In genomic region chr11:65662247-65662801, GRCh38 we compare ENCODE assay signal across 8 cellular contexts. TPM values are rescaled to one million over a fixed set of nuclear protein-coding genes. Genes with fewer than 3 reads are reported as not detected.
DNase-seq lines count a peak whose midpoint lies in the region; ATAC-seq lines count a peak whose summit lies in the region.

No MANE protein-coding gene starts in this region.

- H3K4me1 ChIP-seq in HUES48 (ENCODE audit: control insufficient read depth, insufficient read depth, low read length), result 0 out of 2 replicates have a peak, but pooled peaks cover 3% of the 10 kb centered on the region
- H3K4me1 ChIP-seq in muscle layer of duodenum (ENCODE audit: control insufficient read depth in 1 of 2, insufficient read depth in 2 of 2, low read length in 2 of 2), result peaks cover 9 to 15% of the 10 kb centered on the region in 2 donors

- H3K9me3 ChIP-seq in HUES48 (ENCODE audit: control insufficient read depth, insufficient read depth, low read length) (no peaks in the 10 kb centered on the region), muscle layer of duodenum (ENCODE audit: control insufficient read depth in 1 of 2, low read length in 2 of 2) (no peaks in the 10 kb centered on the region)

- H3K27me3 ChIP-seq in HUES48 (ENCODE audit: control insufficient read depth, insufficient read depth, low read length) (no peaks in the 10 kb centered on the region), muscle layer of duodenum (ENCODE audit: low read depth, low read length) (no peaks in the 10 kb centered on the region)

- peak; percentile 17 for ATAC-seq in GM18511 (IDR thresholded peaks at IDR 0.05; ENCODE audit: unreplicated experiment)

- no peak for DNase-seq in caudate nucleus (lab: John Stamatoyannopoulos, UW)
- no peak for DNase-seq in T-helper 9 cell
- DNase-seq in activated CD8-positive, alpha-beta memory T cell treated with anti-CD3 and anti-CD28 coated beads for 24 hours, result no peak
- no peak for DNase-seq in mesenteric fat pad (ENCODE audit: low spot score)
- DNase-seq in NAMALWA (ENCODE audit: low spot score), result no peak

- H3K36me3 ChIP-seq in HUES48 (ENCODE audit: control insufficient read depth, insufficient read depth, low read length) (peaks cover 40% of the 10 kb centered on the region), muscle layer of duodenum (ENCODE audit: control insufficient read depth in 1 of 2, insufficient read depth in 2 of 2, low read length in 2 of 2) (peaks cover 35 to 43% of the 10 kb centered on the region in 2 donors)

- H3K4me3 ChIP-seq in HUES48 (ENCODE audit: low read depth, low read length) (peak overlapping the region; percentile 90), muscle layer of duodenum (ENCODE audit: low read depth in 1 of 2, low read length in 2 of 2) (peak overlapping the region; percentile 86 to 99)

- H3K9ac ChIP-seq in HUES48 (ENCODE audit: low read depth, low read length), result peak overlapping the region; percentile 41; the same call in 1 of the 2 replicates

- H3K27ac ChIP-seq in HUES48 (ENCODE audit: low read depth, low read length) (peak overlapping the region; percentile 98), caudate nucleus (ENCODE audit: low read depth, low read length) (peak overlapping the region; percentile 99), muscle layer of duodenum (ENCODE audit: low read length) (peak overlapping the region; percentile 98)

RNA-seq across cellular contexts. Expression of gene RELA, which starts 0.4 kb away (rescaled TPM):
- total RNA-seq in mesenteric fat pad, result 80.0 TPM

RNA-seq across cellular contexts. Expression of gene SIPA1, which starts 24.4 kb away (rescaled TPM):
- 54.5 TPM for total RNA-seq in mesenteric fat pad

RNA-seq across cellular contexts. Expression of gene PCNX3, which starts 46.7 kb away (rescaled TPM):
- total RNA-seq in mesenteric fat pad, result 30.6 TPM

RNA-seq across cellular contexts. Expression of gene MAP3K11, which starts 48.3 kb away (rescaled TPM):
- total RNA-seq in mesenteric fat pad, result 67.6 TPM

RNA-seq across cellular contexts. Expression of gene KAT5, which starts 49.7 kb away (rescaled TPM):
- 49.9 TPM for total RNA-seq in mesenteric fat pad
